1 cellular context compared by ENCODE assay signal in genomic region chr6:14640631-14641030, GRCh38.
TF ChIP-seq lines count a peak whose summit lies in the region.

No MANE protein-coding gene starts in this region.

TF ChIP-seq in GM23338, 12 proteins besides CTCF, POLR2A, EP300 and RAD21 (continued from another document):
- TF ChIP-seq ZNF462 (CRISPR knock-in tag; IDR thresholded peaks at IDR 0.05), result peak; percentile 72; the same call in 1 of the 2 replicates
